1 cellular context compared by ENCODE assay signal in genomic region chr4:98659106-98659592, GRCh38.
TF ChIP-seq lines count a peak whose summit lies in the region.

No MANE protein-coding gene starts in this region.

TF ChIP-seq in HepG2, 621 proteins besides CTCF, POLR2A, EP300 and RAD21 (continued from another document):
- TF ChIP-seq, protein P1, sequence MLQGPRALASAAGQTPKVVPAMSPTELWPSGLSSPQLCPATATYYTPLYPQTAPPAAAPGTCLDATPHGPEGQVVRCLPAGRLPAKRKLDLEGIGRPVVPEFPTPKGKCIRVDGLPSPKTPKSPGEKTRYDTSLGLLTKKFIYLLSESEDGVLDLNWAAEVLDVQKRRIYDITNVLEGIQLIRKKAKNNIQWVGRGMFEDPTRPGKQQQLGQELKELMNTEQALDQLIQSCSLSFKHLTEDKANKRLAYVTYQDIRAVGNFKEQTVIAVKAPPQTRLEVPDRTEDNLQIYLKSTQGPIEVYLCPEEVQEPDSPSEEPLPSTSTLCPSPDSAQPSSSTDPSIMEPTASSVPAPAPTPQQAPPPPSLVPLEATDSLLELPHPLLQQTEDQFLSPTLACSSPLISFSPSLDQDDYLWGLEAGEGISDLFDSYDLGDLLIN (CRISPR knock-in tag; IDR thresholded peaks at IDR 0.05; ENCODE audit: borderline replicate concordance) = no peak
- TF ChIP-seq SAFB2 (CRISPR knock-in tag; IDR thresholded peaks at IDR 0.05; ENCODE audit: borderline replicate concordance, low read depth) (no peak), ZNF713 (CRISPR knock-in tag; IDR thresholded peaks at IDR 0.05) (no peak), ZNF136 (CRISPR knock-in tag; IDR thresholded peaks at IDR 0.05; ENCODE audit: low read depth) (no peak), PAX8 (CRISPR knock-in tag; IDR thresholded peaks at IDR 0.05; ENCODE audit: borderline replicate concordance) (no peak), DRAP1 (CRISPR knock-in tag; IDR thresholded peaks at IDR 0.05) (no peak), GRHL1 (CRISPR knock-in tag; conservative IDR thresholded peaks at IDR 0.05) (no peak), KDM5A (IDR thresholded peaks at IDR 0.05; ENCODE audit: borderline replicate concordance, low read length) (no peak), AHR (CRISPR knock-in tag; IDR thresholded peaks at IDR 0.05) (no peak), MEF2D (CRISPR knock-in tag; IDR thresholded peaks at IDR 0.05) (no peak)
